Comparison of ENCODE assay signal across 1 cellular context in the genomic region with DNA sequence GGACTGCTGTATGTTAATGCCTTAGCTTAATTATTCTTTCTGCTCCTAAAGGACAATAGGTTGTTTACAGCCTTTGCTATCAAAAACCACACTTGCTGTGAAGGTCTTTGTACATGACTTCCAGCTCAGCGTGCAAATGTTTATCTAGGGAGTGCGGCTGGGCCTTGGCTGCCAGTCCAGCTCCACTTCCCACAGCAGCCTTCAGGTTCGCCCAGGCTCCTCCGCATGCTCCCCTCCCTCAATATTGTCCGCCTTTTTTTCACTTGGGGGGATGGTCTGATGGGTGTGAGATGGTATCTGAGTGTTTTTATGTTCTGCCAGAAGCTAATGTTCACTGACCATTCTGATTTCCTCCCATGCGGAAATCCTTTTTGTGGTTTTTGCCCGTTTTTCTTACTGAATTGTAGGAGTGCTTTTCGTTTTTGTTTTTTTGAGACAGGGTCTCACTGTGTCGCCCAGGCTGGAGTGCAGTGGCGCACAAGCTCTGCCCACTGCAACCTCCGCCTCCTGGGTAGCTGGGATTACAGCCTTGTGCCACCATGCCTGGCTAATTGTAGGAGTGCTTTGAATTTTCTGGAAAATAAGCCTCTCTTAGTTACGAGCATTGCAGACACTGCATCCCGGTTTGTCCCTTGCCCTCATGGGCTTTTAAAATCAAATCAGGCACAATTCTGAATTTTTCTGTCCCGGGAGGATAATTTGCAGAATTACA.
TF ChIP-seq lines count a peak whose summit lies in the region.

No MANE protein-coding gene starts in this region.

TF ChIP-seq in GM23338, 12 proteins besides CTCF, POLR2A, EP300 and RAD21 (continued from another document):
- TF ChIP-seq, protein P1, sequence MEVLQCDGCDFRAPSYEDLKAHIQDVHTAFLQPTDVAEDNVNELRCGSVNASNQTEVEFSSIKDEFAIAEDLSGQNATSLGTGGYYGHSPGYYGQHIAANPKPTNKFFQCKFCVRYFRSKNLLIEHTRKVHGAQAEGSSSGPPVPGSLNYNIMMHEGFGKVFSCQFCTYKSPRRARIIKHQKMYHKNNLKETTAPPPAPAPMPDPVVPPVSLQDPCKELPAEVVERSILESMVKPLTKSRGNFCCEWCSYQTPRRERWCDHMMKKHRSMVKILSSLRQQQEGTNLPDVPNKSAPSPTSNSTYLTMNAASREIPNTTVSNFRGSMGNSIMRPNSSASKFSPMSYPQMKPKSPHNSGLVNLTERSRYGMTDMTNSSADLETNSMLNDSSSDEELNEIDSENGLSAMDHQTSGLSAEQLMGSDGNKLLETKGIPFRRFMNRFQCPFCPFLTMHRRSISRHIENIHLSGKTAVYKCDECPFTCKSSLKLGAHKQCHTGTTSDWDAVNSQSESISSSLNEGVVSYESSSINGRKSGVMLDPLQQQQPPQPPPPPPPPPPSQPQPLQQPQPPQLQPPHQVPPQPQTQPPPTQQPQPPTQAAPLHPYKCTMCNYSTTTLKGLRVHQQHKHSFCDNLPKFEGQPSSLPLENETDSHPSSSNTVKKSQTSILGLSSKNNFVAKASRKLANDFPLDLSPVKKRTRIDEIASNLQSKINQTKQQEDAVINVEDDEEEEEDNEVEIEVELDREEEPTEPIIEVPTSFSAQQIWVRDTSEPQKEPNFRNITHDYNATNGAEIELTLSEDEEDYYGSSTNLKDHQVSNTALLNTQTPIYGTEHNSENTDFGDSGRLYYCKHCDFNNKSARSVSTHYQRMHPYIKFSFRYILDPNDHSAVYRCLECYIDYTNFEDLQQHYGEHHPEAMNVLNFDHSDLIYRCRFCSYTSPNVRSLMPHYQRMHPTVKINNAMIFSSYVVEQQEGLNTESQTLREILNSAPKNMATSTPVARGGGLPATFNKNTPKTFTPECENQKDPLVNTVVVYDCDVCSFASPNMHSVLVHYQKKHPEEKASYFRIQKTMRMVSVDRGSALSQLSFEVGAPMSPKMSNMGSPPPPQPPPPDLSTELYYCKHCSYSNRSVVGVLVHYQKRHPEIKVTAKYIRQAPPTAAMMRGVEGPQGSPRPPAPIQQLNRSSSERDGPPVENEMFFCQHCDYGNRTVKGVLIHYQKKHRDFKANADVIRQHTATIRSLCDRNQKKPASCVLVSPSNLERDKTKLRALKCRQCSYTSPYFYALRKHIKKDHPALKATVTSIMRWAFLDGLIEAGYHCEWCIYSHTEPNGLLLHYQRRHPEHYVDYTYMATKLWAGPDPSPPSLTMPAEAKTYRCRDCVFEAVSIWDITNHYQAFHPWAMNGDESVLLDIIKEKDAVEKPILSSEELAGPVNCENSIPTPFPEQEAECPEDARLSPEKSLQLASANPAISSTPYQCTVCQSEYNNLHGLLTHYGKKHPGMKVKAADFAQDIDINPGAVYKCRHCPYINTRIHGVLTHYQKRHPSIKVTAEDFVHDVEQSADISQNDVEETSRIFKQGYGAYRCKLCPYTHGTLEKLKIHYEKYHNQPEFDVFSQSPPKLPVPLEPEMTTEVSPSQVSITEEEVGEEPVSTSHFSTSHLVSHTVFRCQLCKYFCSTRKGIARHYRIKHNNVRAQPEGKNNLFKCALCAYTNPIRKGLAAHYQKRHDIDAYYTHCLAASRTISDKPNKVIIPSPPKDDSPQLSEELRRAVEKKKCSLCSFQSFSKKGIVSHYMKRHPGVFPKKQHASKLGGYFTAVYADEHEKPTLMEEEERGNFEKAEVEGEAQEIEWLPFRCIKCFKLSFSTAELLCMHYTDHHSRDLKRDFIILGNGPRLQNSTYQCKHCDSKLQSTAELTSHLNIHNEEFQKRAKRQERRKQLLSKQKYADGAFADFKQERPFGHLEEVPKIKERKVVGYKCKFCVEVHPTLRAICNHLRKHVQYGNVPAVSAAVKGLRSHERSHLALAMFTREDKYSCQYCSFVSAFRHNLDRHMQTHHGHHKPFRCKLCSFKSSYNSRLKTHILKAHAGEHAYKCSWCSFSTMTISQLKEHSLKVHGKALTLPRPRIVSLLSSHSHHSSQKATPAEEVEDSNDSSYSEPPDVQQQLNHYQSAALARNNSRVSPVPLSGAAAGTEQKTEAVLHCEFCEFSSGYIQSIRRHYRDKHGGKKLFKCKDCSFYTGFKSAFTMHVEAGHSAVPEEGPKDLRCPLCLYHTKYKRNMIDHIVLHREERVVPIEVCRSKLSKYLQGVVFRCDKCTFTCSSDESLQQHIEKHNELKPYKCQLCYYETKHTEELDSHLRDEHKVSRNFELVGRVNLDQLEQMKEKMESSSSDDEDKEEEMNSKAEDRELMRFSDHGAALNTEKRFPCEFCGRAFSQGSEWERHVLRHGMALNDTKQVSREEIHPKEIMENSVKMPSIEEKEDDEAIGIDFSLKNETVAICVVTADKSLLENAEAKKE (CRISPR knock-in tag; IDR thresholded peaks at IDR 0.05): no peak
- no peak for TF ChIP-seq NANOG (IDR thresholded peaks at IDR 0.05; ENCODE audit: borderline replicate concordance)
- TF ChIP-seq EZH2phosphoT487 (IDR thresholded peaks at IDR 0.05; ENCODE audit: unreplicated experiment): no peak
- TF ChIP-seq ZNF114 (CRISPR knock-in tag; IDR thresholded peaks at IDR 0.05): no peak
- TF ChIP-seq POLR2AphosphoS5 (IDR thresholded peaks at IDR 0.05; ENCODE audit: low read depth): no peak
- TF ChIP-seq EZH2 (IDR thresholded peaks at IDR 0.05; ENCODE audit: low read depth, unreplicated experiment): no peak
- no peak for TF ChIP-seq ETS1 (IDR thresholded peaks at IDR 0.05)
- no peak for TF ChIP-seq CREB1 (CRISPR knock-in tag; IDR thresholded peaks at IDR 0.05; ENCODE audit: low read depth)
- TF ChIP-seq STAT1 (IDR thresholded peaks at IDR 0.05; ENCODE audit: unreplicated experiment): no peak
- TF ChIP-seq, protein P2, sequence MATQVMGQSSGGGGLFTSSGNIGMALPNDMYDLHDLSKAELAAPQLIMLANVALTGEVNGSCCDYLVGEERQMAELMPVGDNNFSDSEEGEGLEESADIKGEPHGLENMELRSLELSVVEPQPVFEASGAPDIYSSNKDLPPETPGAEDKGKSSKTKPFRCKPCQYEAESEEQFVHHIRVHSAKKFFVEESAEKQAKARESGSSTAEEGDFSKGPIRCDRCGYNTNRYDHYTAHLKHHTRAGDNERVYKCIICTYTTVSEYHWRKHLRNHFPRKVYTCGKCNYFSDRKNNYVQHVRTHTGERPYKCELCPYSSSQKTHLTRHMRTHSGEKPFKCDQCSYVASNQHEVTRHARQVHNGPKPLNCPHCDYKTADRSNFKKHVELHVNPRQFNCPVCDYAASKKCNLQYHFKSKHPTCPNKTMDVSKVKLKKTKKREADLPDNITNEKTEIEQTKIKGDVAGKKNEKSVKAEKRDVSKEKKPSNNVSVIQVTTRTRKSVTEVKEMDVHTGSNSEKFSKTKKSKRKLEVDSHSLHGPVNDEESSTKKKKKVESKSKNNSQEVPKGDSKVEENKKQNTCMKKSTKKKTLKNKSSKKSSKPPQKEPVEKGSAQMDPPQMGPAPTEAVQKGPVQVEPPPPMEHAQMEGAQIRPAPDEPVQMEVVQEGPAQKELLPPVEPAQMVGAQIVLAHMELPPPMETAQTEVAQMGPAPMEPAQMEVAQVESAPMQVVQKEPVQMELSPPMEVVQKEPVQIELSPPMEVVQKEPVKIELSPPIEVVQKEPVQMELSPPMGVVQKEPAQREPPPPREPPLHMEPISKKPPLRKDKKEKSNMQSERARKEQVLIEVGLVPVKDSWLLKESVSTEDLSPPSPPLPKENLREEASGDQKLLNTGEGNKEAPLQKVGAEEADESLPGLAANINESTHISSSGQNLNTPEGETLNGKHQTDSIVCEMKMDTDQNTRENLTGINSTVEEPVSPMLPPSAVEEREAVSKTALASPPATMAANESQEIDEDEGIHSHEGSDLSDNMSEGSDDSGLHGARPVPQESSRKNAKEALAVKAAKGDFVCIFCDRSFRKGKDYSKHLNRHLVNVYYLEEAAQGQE (IDR thresholded peaks at IDR 0.05; ENCODE audit: unreplicated experiment): no peak
- no peak for TF ChIP-seq JUNB (IDR thresholded peaks at IDR 0.05; ENCODE audit: unreplicated experiment)
TF ChIP-seq in GM23338: peak in this region for 0.
